Comparison of ENCODE assay signal across 17 cellular contexts in the genomic region with DNA sequence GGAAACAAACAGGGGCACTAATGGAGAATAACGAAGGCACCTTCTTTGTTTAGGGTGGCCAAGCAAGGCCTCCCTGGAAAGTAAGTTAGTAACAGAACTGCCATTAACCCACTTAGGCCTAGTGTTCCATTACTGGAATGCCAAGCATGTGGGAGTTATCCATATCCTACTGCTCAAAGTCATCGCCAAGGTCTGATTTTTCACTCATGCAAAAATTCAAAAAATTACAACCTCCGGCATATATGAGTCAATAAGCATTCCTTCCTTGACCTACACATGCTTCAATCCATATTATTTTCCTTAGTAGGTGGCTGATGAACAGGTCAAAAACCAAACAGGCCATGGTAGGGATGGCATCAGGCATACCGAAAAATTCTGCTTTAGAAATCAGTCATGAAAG.
DNase-seq lines count a peak whose midpoint lies in the region; ATAC-seq and TF ChIP-seq lines count a peak whose summit lies in the region.
"Had no signal": no experiment of that assay in that cellular context is flagged by ENCODE, and none has a peak within 500 bp of the region (broad histone marks: within the 10 kb centered on the region; RNA-seq: fewer than 3 reads in every experiment).

No MANE protein-coding gene starts in this region.

- no peak overlapping the region for H3K4ac ChIP-seq in mesenchymal stem cell (ENCODE audit: low read depth in 1 of 2, low read length in 2 of 2)

- H3K79me1 ChIP-seq in mesenchymal stem cell (replicated peaks; ENCODE audit: low read length, poor library complexity, severe bottlenecking), result no peaks in the 10 kb centered on the region

- H3K9me3 Mint-ChIP-seq in natural killer cell, result no peaks in the 10 kb centered on the region
- H3K9me3 Mint-ChIP-seq: CD8-positive, alpha-beta T cell; GM23338 had no signal

- H3K4me3 ChIP-seq in epithelial cell of proximal tubule (ENCODE audit: low read depth, low read length), result no peak overlapping the region
- H3K4me3 ChIP-seq in mesenchymal stem cell (ENCODE audit: insufficient read depth in 1 of 2, low read depth in 1 of 2, low read length in 2 of 2), result no peak overlapping the region
- no peak overlapping the region for H3K4me3 ChIP-seq in brain microvascular endothelial cell (ENCODE audit: low read depth, low read length)
- H3K4me3 ChIP-seq: BLaER1 treated with 17β-estradiol and CSF1 and Interleukin-3, amounts not matched to agents 10 nM and 100 nM; GM23338 had no signal

- no peak overlapping the region for H4K8ac ChIP-seq in mesenchymal stem cell (ENCODE audit: low read length)

- no peak overlapping the region for H2AK5ac ChIP-seq in mesenchymal stem cell (ENCODE audit: low read length, severe bottlenecking)

- H4K91ac ChIP-seq in mesenchymal stem cell (ENCODE audit: low read length), result no peak overlapping the region

- H3K23ac ChIP-seq in mesenchymal stem cell (ENCODE audit: low read length in 2 of 2), result no peak overlapping the region

- no peak overlapping the region for H3K14ac ChIP-seq in mesenchymal stem cell (ENCODE audit: low read length in 2 of 2)

- no peak overlapping the region for H3K9ac ChIP-seq in mesenchymal stem cell (ENCODE audit: low read length)
- H3K9ac ChIP-seq: BLaER1 treated with 17β-estradiol and CSF1 and Interleukin-3, amounts not matched to agents 10 nM and 100 nM had no signal

- no peak overlapping the region for H3K27ac Mint-ChIP-seq in natural killer cell
- H3K27ac Mint-ChIP-seq: B cell; CD8-positive, alpha-beta T cell; GM23338 had no signal

- WGBS in mesenchymal stem cell, result 74% methylated on average over 4 of the region's 4 CpGs

- DNase-seq in HS-27A (ENCODE audit: low read depth), result peak; percentile 52
- DNase-seq in epithelial cell of proximal tubule (ENCODE audit: low read depth), result peak; percentile 20
- no peak for DNase-seq in mesenchymal stem cell
- peak; percentile 70 for DNase-seq in renal cortical epithelial cell (ENCODE audit: low read depth)
- no peak for DNase-seq in brain microvascular endothelial cell
- DNase-seq in natural killer cell, result no peak
- DNase-seq: CD8-positive, alpha-beta T cell; DMS 273 treated with DMSO at 0.1 percent for 48 hours; DMS53; DND-41; GDM1; HCEC 1CT had no signal

- ATAC-seq in HG03342 (IDR thresholded peaks at IDR 0.05; ENCODE audit: unreplicated experiment), result no peak
- ATAC-seq in natural killer cell, result no peak
- ATAC-seq in HG02840 (IDR thresholded peaks at IDR 0.05; ENCODE audit: low FRiP score, unreplicated experiment), result no peak
- ATAC-seq: CD8-positive, alpha-beta T cell; GM23338 had no signal

- in situ Hi-C loops in brain microvascular endothelial cell (cut with HindIII; ENCODE audit: low pct_ligation_motif_present, low sequenced_read_pairs), result no loop called here

- no peak overlapping the region for H3K4me3 Mint-ChIP-seq in natural killer cell
- H3K4me3 Mint-ChIP-seq: B cell; CD8-positive, alpha-beta T cell; GM23338 had no signal

- peaks cover 6 to 10% of the 10 kb centered on the region in 2 donors for H3K4me1 Mint-ChIP-seq in natural killer cell
- H3K4me1 Mint-ChIP-seq: B cell, GM23338 had no signal

- H3K9me3 ChIP-seq in mesenchymal stem cell (ENCODE audit: control insufficient read depth, low read length), result no peaks in the 10 kb centered on the region
- H3K9me3 ChIP-seq: BLaER1 treated with 17β-estradiol and CSF1 and Interleukin-3, amounts not matched to agents 10 nM and 100 nM had no signal

- TF ChIP-seq CTCF in epithelial cell of proximal tubule (conservative IDR thresholded peaks at IDR 0.05; ENCODE audit: low read depth, low read length) (no peak), brain microvascular endothelial cell (IDR thresholded peaks at IDR 0.05; ENCODE audit: low read depth, low read length, missing control alignments) (no peak), natural killer cell (IDR thresholded peaks at IDR 0.05) (no peak)

- peak overlapping the region; percentile 32 for H3K27ac ChIP-seq in mesenchymal stem cell (ENCODE audit: low read length, poor library complexity, severe bottlenecking)
- no peak overlapping the region for H3K27ac ChIP-seq in brain microvascular endothelial cell
- H3K27ac ChIP-seq: BLaER1 treated with 17β-estradiol and CSF1 and Interleukin-3, amounts not matched to agents 10 nM and 100 nM had no signal

- H2BK12ac ChIP-seq in mesenchymal stem cell (ENCODE audit: low read length in 2 of 2), result no peak overlapping the region

- H3K18ac ChIP-seq in mesenchymal stem cell (ENCODE audit: low read depth in 1 of 2, low read length in 2 of 2), result no peak overlapping the region

- no peaks in the 10 kb centered on the region for H3K4me1 ChIP-seq in mesenchymal stem cell (ENCODE audit: control insufficient read depth, insufficient read depth, low read depth, low read length)

- H2BK15ac ChIP-seq in mesenchymal stem cell (ENCODE audit: low read depth, poor library complexity, severe bottlenecking), result no peak overlapping the region

- H2AFZ ChIP-seq in mesenchymal stem cell (ENCODE audit: low read depth, low read length), result no peak overlapping the region
- H2AFZ ChIP-seq: GM23338 had no signal

- no peaks in the 10 kb centered on the region for H3K27me3 Mint-ChIP-seq in natural killer cell (ENCODE audit: low read depth in 2 of 2)
- H3K27me3 Mint-ChIP-seq: B cell had no signal

- no peak overlapping the region for H2BK120ac ChIP-seq in mesenchymal stem cell (ENCODE audit: low read depth, low read length)

- no peak overlapping the region for H3K4me2 ChIP-seq in mesenchymal stem cell (ENCODE audit: low read length, poor library complexity, severe bottlenecking)
- H3K4me2 ChIP-seq: BLaER1 treated with 17β-estradiol and CSF1 and Interleukin-3, amounts not matched to agents 10 nM and 100 nM; GM23338 had no signal

- intact Hi-C loops in natural killer cell (cut with micrococcal nuclease), result no loop called here

- H3K27me3 ChIP-seq in mesenchymal stem cell (ENCODE audit: control insufficient read depth in 1 of 2, insufficient read depth in 1 of 2, low read length in 2 of 2) (no peaks in the 10 kb centered on the region), brain microvascular endothelial cell (replicated peaks) (no peaks in the 10 kb centered on the region)
- H3K27me3 ChIP-seq: BLaER1 treated with 17β-estradiol and CSF1 and Interleukin-3, amounts not matched to agents 10 nM and 100 nM had no signal

- H2BK5ac ChIP-seq in mesenchymal stem cell (ENCODE audit: low read depth, low read length, poor library complexity, severe bottlenecking), result no peak overlapping the region

- H3K36me3 Mint-ChIP-seq in natural killer cell, result no peaks in the 10 kb centered on the region
- H3K36me3 Mint-ChIP-seq: CD8-positive, alpha-beta T cell had no signal

- H3K36me3 ChIP-seq in mesenchymal stem cell (ENCODE audit: control insufficient read depth in 1 of 2, insufficient read depth in 2 of 2, low read depth in 1 of 2, low read length in 2 of 2) (no peaks in the 10 kb centered on the region), brain microvascular endothelial cell (replicated peaks) (no peaks in the 10 kb centered on the region)
- H3K36me3 ChIP-seq: BLaER1 treated with 17β-estradiol and CSF1 and Interleukin-3, amounts not matched to agents 10 nM and 100 nM had no signal

Comparison
In these comparisons a context has a peak if more than half of its experiments do, and no peak if none do; other contexts are left out.
1. DNase-seq: peak in HS-27A (single experiment), epithelial cell of proximal tubule (single experiment) and renal cortical epithelial cell (single experiment); none in mesenchymal stem cell (single experiment), brain microvascular endothelial cell (single experiment) and natural killer cell (single experiment).